8 cellular contexts compared by ENCODE assay signal in the genomic region with DNA sequence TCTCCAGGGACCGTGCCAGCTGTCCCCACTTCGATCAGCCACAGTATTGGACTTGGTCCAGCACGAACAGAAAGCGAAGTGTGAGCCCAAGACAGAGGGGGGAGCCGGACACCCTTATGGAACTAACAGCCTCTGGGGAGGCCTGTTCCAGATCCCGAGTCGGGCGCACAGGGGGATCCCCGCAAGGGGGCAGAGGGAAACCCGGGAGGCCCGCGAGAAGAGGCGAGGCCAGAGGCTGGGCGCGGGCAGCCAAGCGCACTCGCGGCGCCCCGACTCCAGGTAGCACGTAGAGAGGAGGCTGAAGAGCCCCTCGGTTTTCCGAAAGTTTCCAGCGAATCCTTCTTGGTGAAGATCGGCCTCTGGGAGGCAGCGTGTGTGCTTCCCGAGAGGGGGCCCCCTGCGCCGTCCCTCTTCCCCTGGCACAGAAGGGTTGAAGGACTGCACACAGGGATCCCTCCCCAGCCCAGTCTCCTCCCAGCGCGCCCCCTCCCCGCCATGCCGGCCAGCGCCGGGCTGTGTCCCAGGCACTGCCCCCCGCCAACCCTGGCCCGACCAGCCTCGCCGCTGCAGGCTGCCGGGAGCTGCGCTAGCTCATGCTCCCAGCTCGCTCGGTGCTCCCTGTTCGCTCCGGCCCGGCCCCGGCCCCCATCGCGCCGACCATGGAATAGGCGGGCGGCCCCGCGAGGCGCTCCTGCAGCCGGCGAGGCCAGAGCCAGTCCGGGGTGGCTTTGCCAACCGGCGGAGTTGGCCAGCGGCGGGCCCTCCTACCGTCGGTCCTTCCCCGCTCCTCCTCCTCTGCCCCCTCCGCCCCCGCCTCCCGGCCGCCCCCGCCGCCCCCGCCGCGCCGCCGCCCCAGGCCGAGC. TPM values are rescaled to one million over a fixed set of nuclear protein-coding genes. Genes with fewer than 3 reads are reported as not detected.
DNase-seq lines count a peak whose midpoint lies in the region; ATAC-seq, FAIRE-seq and TF ChIP-seq lines count a peak whose summit lies in the region.

No MANE protein-coding gene starts in this region.

- H4K20me1 ChIP-seq in H1 (replicated peaks in 1 of 2; ENCODE audit: control insufficient read depth in 1 of 2, insufficient read depth in 2 of 2, low read length in 2 of 2): no peaks in the 10 kb centered on the region

- peak overlapping the region; percentile 87 for H4K8ac ChIP-seq in H1 (ENCODE audit: extremely low read depth, insufficient read depth, low read length)

- H3K23ac ChIP-seq in H1 (ENCODE audit: insufficient read length): no peak overlapping the region

- H3K9me3 ChIP-seq in H1 (ENCODE audit: insufficient read depth in 2 of 2, low read depth in 1 of 2, low read length in 1 of 2) (no peaks in the 10 kb centered on the region), mucosa of descending colon (no peaks in the 10 kb centered on the region), aorta (ENCODE audit: control insufficient read depth, low read length) (no peaks in the 10 kb centered on the region)

- no peak overlapping the region for H4K5ac ChIP-seq in H1 (ENCODE audit: insufficient read length, low read depth, low read length)

- peak; percentile 50 for ATAC-seq in mucosa of descending colon
- ATAC-seq in aorta (ENCODE audit: low FRiP score): peak; percentile 58
- no peak for ATAC-seq in activated naive CD4-positive, alpha-beta T cell treated with anti-CD3 and anti-CD28 coated beads, Interleukin-2, amount 50 U/mL, for 72 hours

- no peak for TF ChIP-seq POLR2A in H1 (IDR thresholded peaks at IDR 0.05; ENCODE audit: control extremely low read depth in 1 of 2, low read depth in 2 of 2, low read length in 2 of 2)

- TF ChIP-seq RAD21 in H1 (IDR thresholded peaks at IDR 0.05 in 1 of 2, conservative IDR thresholded peaks at IDR 0.05 in 1 of 2; ENCODE audit: low read depth in 2 of 2, low read length in 2 of 2): peak in 1 of 2 experiments; percentile 23; a peak in 1 of 4 replicates

- DNase-seq in EH (ENCODE audit: low read depth) (peak; percentile 34), NCI-H1694 (lab: John Stamatoyannopoulos, UW) (peak; percentile 11), H1 (ENCODE audit: low read depth in 1 of 2, low spot score in 2 of 2) (peak in 1 of 2 experiments; percentile 76), mucosa of descending colon (peak; percentile 40 to 61 (median 58)), aorta (peak; percentile 66 to 84), HUDEP-2 (lab: John Stamatoyannopoulos, UW; ENCODE audit: unreplicated experiment in 76 of 76) (no peak), activated gamma-delta T cell treated with Interleukin-2 at 50 U/mL for 16 hours (no peak)
- DNase-seq in activated naive CD4-positive, alpha-beta T cell treated with anti-CD3 and anti-CD28 coated beads, Interleukin-2, amount 50 U/mL, for 72 hours (ENCODE audit: low spot score in 2 of 2): no peak

- intact Hi-C loops in mucosa of descending colon (cut with DNase I, micrococcal nuclease): no loop called here
- intact Hi-C loops in aorta (cut with DNase I): loop anchor here (2.0 to 10.0 kb wide), 5 partner anchors 73 to 373 kb away; no protein-coding TSS in a partner anchor

- H3K79me2 ChIP-seq in H1 (ENCODE audit: control insufficient read depth in 1 of 2, insufficient read depth in 2 of 2, low read length in 2 of 2): peaks cover 0 to 5% of the 10 kb centered on the region in 2 experiments; a peak in 2 of 4 replicates

- no peak overlapping the region; a peak in 2 of 7 replicates for H3K9ac ChIP-seq in H1 (replicated peaks in 1 of 4; ENCODE audit: extremely low read depth in 1 of 4, low read depth in 3 of 4, low read length in 3 of 4)

- POLR2A ChIA-PET in H1 (lab: Charles Lee; ENCODE audit: partially characterized antibody): no interaction called here

- H3K27ac ChIP-seq in H1 (ENCODE audit: low read depth, low read length) (no peak overlapping the region), aorta (ENCODE audit: low read depth in 1 of 2, low read length in 2 of 2) (no peak overlapping the region)

- H3K27ac Mint-ChIP-seq in activated naive CD4-positive, alpha-beta T cell treated with anti-CD3 and anti-CD28 coated beads, Interleukin-2, amount 50 U/mL, for 72 hours: no peak overlapping the region

- H3K9me3 Mint-ChIP-seq in activated naive CD4-positive, alpha-beta T cell treated with anti-CD3 and anti-CD28 coated beads, Interleukin-2, amount 50 U/mL, for 72 hours: no peaks in the 10 kb centered on the region

- no peaks in the 10 kb centered on the region for H3K36me3 Mint-ChIP-seq in activated naive CD4-positive, alpha-beta T cell treated with anti-CD3 and anti-CD28 coated beads, Interleukin-2, amount 50 U/mL, for 72 hours

- peak overlapping the region; percentile 68; the same call in 1 of the 2 replicates for H2BK12ac ChIP-seq in H1 (ENCODE audit: low read depth, low read length)

- H3K4me1 ChIP-seq in H1 (replicated peaks in 1 of 4; ENCODE audit: control insufficient read depth in 3 of 4, insufficient read depth in 4 of 4, low read length in 3 of 4) (peaks cover 12 to 27% (median 17%) of the 10 kb centered on the region in 4 experiments), mucosa of descending colon (ENCODE audit: low read depth) (no peaks in the 10 kb centered on the region), aorta (ENCODE audit: control insufficient read depth in 1 of 2, insufficient read depth in 2 of 2, low read length in 2 of 2) (peaks cover 0 to 4% of the 10 kb centered on the region in 2 donors)

- peak overlapping the region; percentile 80; the same call in 1 of the 2 replicates for H2BK20ac ChIP-seq in H1 (ENCODE audit: low read length)

- TF ChIP-seq CTCF in H1 (IDR thresholded peaks at IDR 0.05; ENCODE audit: control extremely low read depth in 1 of 3, insufficient read depth in 1 of 3, low read depth in 1 of 3, low read length in 3 of 3) (peak in 1 of 3 experiments; percentile 2; a peak in 1 of 4 replicates), mucosa of descending colon (IDR thresholded peaks at IDR 0.05) (no peak)

- no peak overlapping the region for H3K4ac ChIP-seq in H1 (replicated peaks; ENCODE audit: insufficient read length, low read depth, low read length)

- H3K4me3 ChIP-seq in H1 (ENCODE audit: extremely low read depth in 1 of 4, insufficient read depth in 2 of 4, low read depth in 3 of 4, low read length in 4 of 4) (peak overlapping the region; percentile 46 to 70 (median 49)), mucosa of descending colon (peak overlapping the region; percentile 14), aorta (ENCODE audit: low read length in 2 of 2) (peak overlapping the region; percentile 72 to 97)

- H3K4me2 ChIP-seq in H1 (ENCODE audit: insufficient read depth in 1 of 2, low read depth in 2 of 2, low read length in 2 of 2): peak overlapping the region; percentile 78 to 83

- WGBS in H1 (ENCODE audit: extremely low coverage in 1 of 2, insufficient coverage in 1 of 2, insufficient read length in 1 of 2, insufficient replicate concordance in 2 of 2, low coverage in 1 of 2, low lambda C conversion rate in 2 of 2, missing lambda C conversion rate in 1 of 2), 2 experiments: 4% methylated on average over 46 of the region's 77 CpGs; no CpG with 5 or more reads in 1 of the 2 experiments
- 0 to 1% methylated on average over 71 to 77 of the region's 77 CpGs for WGBS in aorta, 2 donors

- 0 out of 2 replicates have a peak overlapping the region, but pooled peaks have one; percentile 42 for H2BK5ac ChIP-seq in H1 (ENCODE audit: low read depth, low read length)

- H4K91ac ChIP-seq in H1 (replicated peaks; ENCODE audit: insufficient read length, low read length): peak overlapping the region; percentile 22

- no peak overlapping the region for H3K14ac ChIP-seq in H1 (ENCODE audit: insufficient read length)

- peak overlapping the region; percentile 72; the same call in 1 of the 2 replicates for H2BK15ac ChIP-seq in H1 (ENCODE audit: low read length)

- H3K27me3 ChIP-seq in H1 (replicated peaks in 1 of 4; ENCODE audit: control insufficient read depth in 3 of 4, extremely low read depth in 1 of 4, insufficient read depth in 3 of 4, low read length in 3 of 4) (peaks cover 0 to 27% (median 20%) of the 10 kb centered on the region in 4 experiments; a peak in 6 of 7 replicates), aorta (ENCODE audit: control insufficient read depth in 1 of 2, insufficient read depth in 2 of 2, low read length in 1 of 2) (no peaks in the 10 kb centered on the region)

- H3K18ac ChIP-seq in H1 (ENCODE audit: extremely low read depth, low read length): peak overlapping the region; percentile 89

- H2AFZ ChIP-seq in H1 (ENCODE audit: low read length): no peak overlapping the region

- CTCF ChIA-PET in H1 (lab: Charles Lee; ENCODE audit: partially characterized antibody): interaction anchor here (0.6 to 2.3 kb wide), 5 partner anchors 23 to 450 kb away, joined by 3 to 7 read pairs (median 5); no protein-coding TSS in a partner anchor

- no peak overlapping the region for H2BK120ac ChIP-seq in H1 (replicated peaks; ENCODE audit: low read depth, low read length)

- peaks cover 8% of the 10 kb centered on the region for H3K23me2 ChIP-seq in H1 (ENCODE audit: low read depth, low read length)

- no peak for TF ChIP-seq EP300 in H1 (IDR thresholded peaks at IDR 0.05; ENCODE audit: borderline replicate concordance in 1 of 2, low read depth in 2 of 2, low read length in 2 of 2)

- no peak for FAIRE-seq in H1 (lab: Jason Lieb, UNC)

- no peak overlapping the region for H2AK5ac ChIP-seq in H1 (ENCODE audit: low read depth, low read length)

- H3K79me1 ChIP-seq in H1 (ENCODE audit: low read depth, low read length): no peaks in the 10 kb centered on the region

- no peaks in the 10 kb centered on the region for H3K36me3 ChIP-seq in H1 (ENCODE audit: control insufficient read depth in 2 of 4, insufficient read depth in 4 of 4, low read length in 3 of 4)
- H3K36me3 ChIP-seq in mucosa of descending colon (ENCODE audit: low read depth): no peaks in the 10 kb centered on the region
- no peaks in the 10 kb centered on the region for H3K36me3 ChIP-seq in aorta (ENCODE audit: control insufficient read depth in 1 of 2, insufficient read depth in 2 of 2, low read length in 1 of 2)

- no peak overlapping the region for H3K56ac ChIP-seq in H1 (replicated peaks; ENCODE audit: insufficient read length, low read depth, low read length)

RNA-seq across cellular contexts. Expression of a gene that starts 0.6 kb away (rescaled TPM):
- total RNA-seq in H1 (2021; fragmentation: NEBNext Ultra II Directional; extraction: Animal tissue kit (Norgen Biotek cat#: 25700)): 6.2 and 6.3 TPM in 2 replicates
- polyA plus RNA-seq in H1 (2011; rRNA removed) (3.7 and 4.5 TPM in 2 replicates), aorta (10 to 100 TPM in 1 of 2 donors, 1 to 10 TPM in 1; 8.8 to 14.4 TPM)
- 2.8 TPM for polyA plus RNA-seq in H1 (2011; cell fraction: cytosol; rRNA removed)
- 4.0 TPM for polyA plus RNA-seq in H1 (2011; cell fraction: nucleus; rRNA removed)
- polyA plus RNA-seq in H1 (2012, experiment 1 of 2): 5.1 to 5.5 TPM (median 5.3 TPM) in 4 replicates
- polyA plus RNA-seq in H1 (2012, experiment 2 of 2): 2.7 TPM
- 3.0 TPM for polyA plus RNA-seq in H1 (2013, experiment 1 of 2)
- polyA plus RNA-seq in H1 (2013, experiment 2 of 2): 3.2 TPM
- 4.7 and 6.2 TPM in 2 replicates for polyA minus RNA-seq in H1 (2011; rRNA and poly(A)+ RNA removed)
- 1.8 TPM for polyA minus RNA-seq in H1 (2011; cell fraction: cytosol; rRNA and poly(A)+ RNA removed)
- 3.4 TPM for polyA minus RNA-seq in H1 (2011; cell fraction: nucleus; rRNA and poly(A)+ RNA removed)
- total RNA-seq in mucosa of descending colon (10 to 100 TPM in 1 of 3 donors, 1 to 10 TPM in 2; 4.3 to 34.9 (median 5.7) TPM), aorta (10 to 100 TPM; 23.9 to 24.9 TPM)
- not detected for total RNA-seq in activated naive CD4-positive, alpha-beta T cell treated with anti-CD3 and anti-CD28 coated beads, Interleukin-2, amount 50 U/mL, for 72 hours

Comparison
In these comparisons a context has a peak if more than half of its experiments do, and no peak if none do; other contexts are left out.
1. DNase-seq: peak in EH (single experiment), NCI-H1694 (single experiment), mucosa of descending colon (3 of 3) and aorta (2 of 2); none in HUDEP-2 (0 of 76), activated gamma-delta T cell treated with Interleukin-2 at 50 U/mL for 16 hours (single experiment) and activated naive CD4-positive, alpha-beta T cell treated with anti-CD3 and anti-CD28 coated beads, Interleukin-2, amount 50 U/mL, for 72 hours (0 of 2).
2. H3K4me3 ChIP-seq: peak in every context shown above with its lines; median percentile 84 in aorta; 49 in H1; 14 in mucosa of descending colon.
3. ATAC-seq: peak in mucosa of descending colon (single experiment) and aorta (single experiment); none in activated naive CD4-positive, alpha-beta T cell treated with anti-CD3 and anti-CD28 coated beads, Interleukin-2, amount 50 U/mL, for 72 hours (0 of 2).
4. intact Hi-C loops: an anchor here in aorta (2.0 to 10.0 kb wide); none called in mucosa of descending colon.